ENCODE assay signal across 30 cellular contexts in genomic region chr1:77830946-77831345, GRCh38. TPM values are rescaled to one million over a fixed set of nuclear protein-coding genes. Genes with fewer than 3 reads are reported as not detected.
A peak's percentile ranks its signal among the peaks of the same experiment; 100 is the strongest.
DNase-seq lines count a peak whose midpoint lies in the region; ATAC-seq, FAIRE-seq and TF ChIP-seq lines count a peak whose summit lies in the region.
"Had no signal": no experiment of that assay in that cellular context is flagged by ENCODE, and none has a peak within 500 bp of the region (broad histone marks: within the 10 kb centered on the region; RNA-seq: fewer than 3 reads in every experiment).

No MANE protein-coding gene starts in this region.

- peak overlapping the region; percentile 45 for H3K4me2 ChIP-seq in DOHH2 (ENCODE audit: low read length)
- peak overlapping the region; percentile 45 for H3K4me2 ChIP-seq in endothelial cell of umbilical vein (ENCODE audit: insufficient read depth, low read length)
- H3K4me2 ChIP-seq: BLaER1 treated with 17β-estradiol and CSF1 and Interleukin-3, amounts not matched to agents 10 nM and 100 nM had no signal

- FAIRE-seq in endothelial cell of umbilical vein (lab: Jason Lieb, UNC) = no peak
- FAIRE-seq: H1, HTR-8/SVneo, keratinocyte had no signal

- H3K9me3 ChIP-seq in DOHH2 (ENCODE audit: control insufficient read depth, insufficient read depth, low read length) (no peaks in the 10 kb centered on the region), endothelial cell of umbilical vein (replicated peaks; ENCODE audit: control insufficient read depth, insufficient read depth, low read length) (no peaks in the 10 kb centered on the region), psoas muscle (no peaks in the 10 kb centered on the region)
- H3K9me3 ChIP-seq: BLaER1 treated with 17β-estradiol and CSF1 and Interleukin-3, amounts not matched to agents 10 nM and 100 nM; Caco-2; Peyer's patch; prostate gland; SJSA1; suprapubic skin had no signal

- H3K4me1 ChIP-seq in DOHH2 (ENCODE audit: control insufficient read depth, low read length) (peaks cover 69% of the 10 kb centered on the region), endothelial cell of umbilical vein (ENCODE audit: control insufficient read depth, extremely low read depth, insufficient read depth, low read length) (peaks cover 45% of the 10 kb centered on the region), psoas muscle (peaks cover 63% of the 10 kb centered on the region)
- H3K4me1 ChIP-seq: Caco-2, prostate gland had no signal

- intact Hi-C loops in endothelial cell of umbilical vein (cut with micrococcal nuclease) (no loop called here), psoas muscle (cut with DNase I) (no loop called here)

- no peaks in the 10 kb centered on the region for H3K9me1 ChIP-seq in endothelial cell of umbilical vein (replicated peaks; ENCODE audit: control insufficient read depth, extremely low read depth, insufficient read depth, low read length)

- TF ChIP-seq POLR2A in endothelial cell of umbilical vein (IDR thresholded peaks at IDR 0.05; ENCODE audit: low read depth, low read length) = no peak

- H4K20me1 ChIP-seq in DOHH2 (ENCODE audit: control insufficient read depth, insufficient read depth, low read depth, low read length) (no peaks in the 10 kb centered on the region), endothelial cell of umbilical vein (replicated peaks; ENCODE audit: control insufficient read depth, extremely low read depth, insufficient read depth, low read length) (no peaks in the 10 kb centered on the region)
- H4K20me1 ChIP-seq: BLaER1 treated with 17β-estradiol and CSF1 and Interleukin-3, amounts not matched to agents 10 nM and 100 nM had no signal

- H3K36me3 ChIP-seq in DOHH2 (ENCODE audit: control insufficient read depth, low read length) (peaks cover 4% of the 10 kb centered on the region), endothelial cell of umbilical vein (ENCODE audit: control insufficient read depth in 2 of 2, extremely low read depth in 1 of 2, insufficient read depth in 2 of 2, low read length in 2 of 2) (no peaks in the 10 kb centered on the region), psoas muscle (ENCODE audit: insufficient read depth in 1 of 2, low read depth in 1 of 2) (peaks cover 0 to 3% of the 10 kb centered on the region in 2 donors)
- H3K36me3 ChIP-seq: Peyer's patch, prostate gland, suprapubic skin had no signal

- peak overlapping the region; percentile 70 for H3K27ac ChIP-seq in DOHH2 (ENCODE audit: low read depth, low read length)
- H3K27ac ChIP-seq in endothelial cell of umbilical vein (ENCODE audit: insufficient read depth, low read depth, low read length) = peak overlapping the region; percentile 49
- peak overlapping the region; percentile 98 for H3K27ac ChIP-seq in psoas muscle
- H3K27ac ChIP-seq: BLaER1 treated with 17β-estradiol and CSF1 and Interleukin-3, amounts not matched to agents 10 nM and 100 nM had no signal

- H3K4me3 ChIP-seq in DOHH2 (ENCODE audit: low read length) (no peak overlapping the region), endothelial cell of umbilical vein (replicated peaks in 1 of 3; ENCODE audit: insufficient read depth in 1 of 3, low read depth in 1 of 3, low read length in 3 of 3) (no peak overlapping the region), psoas muscle (peak overlapping the region; percentile 33)
- H3K4me3 ChIP-seq: BLaER1 treated with 17β-estradiol and CSF1 and Interleukin-3, amounts not matched to agents 10 nM and 100 nM; lung; Peyer's patch; prostate gland; SJSA1; smooth muscle cell; suprapubic skin had no signal

- no peak overlapping the region for H2AFZ ChIP-seq in endothelial cell of umbilical vein (ENCODE audit: low read depth, low read length)

- WGBS in psoas muscle, 3 donors = 51 to 72% (median 57%) methylated on average over 3 of the region's 3 CpGs

- no peaks in the 10 kb centered on the region for H3K27me3 ChIP-seq in DOHH2 (ENCODE audit: control insufficient read depth, low read length)
- H3K27me3 ChIP-seq in endothelial cell of umbilical vein (ENCODE audit: control insufficient read depth in 2 of 2, insufficient read depth in 2 of 2, low read length in 2 of 2) = no peaks in the 10 kb centered on the region
- no peaks in the 10 kb centered on the region for H3K27me3 ChIP-seq in psoas muscle (ENCODE audit: insufficient read depth in 3 of 3, low read length in 2 of 3)
- H3K27me3 ChIP-seq: BLaER1 treated with 17β-estradiol and CSF1 and Interleukin-3, amounts not matched to agents 10 nM and 100 nM; Peyer's patch; SJSA1; suprapubic skin had no signal

- CTCF ChIA-PET in endothelial cell of umbilical vein (lab: Charles Lee) = interaction anchor here (0.6 to 1.2 kb wide), 2 partner anchors 11 to 20 kb away, joined by 3 read pairs; no protein-coding TSS in a partner anchor

- dilution Hi-C loops in endothelial cell of umbilical vein (cut with MboI; ENCODE audit: extremely low pct_ligation_motif_present, low sequenced_read_pairs) = no loop called here

- ATAC-seq in psoas muscle = no peak
- no peak for ATAC-seq in GM18873 (IDR thresholded peaks at IDR 0.05; ENCODE audit: low FRiP score, unreplicated experiment)
- no peak for ATAC-seq in HG02571 (IDR thresholded peaks at IDR 0.05; ENCODE audit: unreplicated experiment)
- no peak for ATAC-seq in omental fat pad (ENCODE audit: low FRiP score)
- ATAC-seq: activated CD4-positive, alpha-beta T cell treated with anti-CD3 and anti-CD28 coated beads for 36 hours; stimulated activated effector memory CD8-positive, alpha-beta T cell treated with anti-CD3 and anti-CD28 coated beads, Interleukin-12 subunit alpha, Interleukin-12 subunit beta, amount 100 ng/mL, for 72 hours had no signal

- H3K9ac ChIP-seq in endothelial cell of umbilical vein (replicated peaks; ENCODE audit: extremely low read depth, insufficient read depth, low read length) = no peak overlapping the region
- H3K9ac ChIP-seq: BLaER1 treated with 17β-estradiol and CSF1 and Interleukin-3, amounts not matched to agents 10 nM and 100 nM had no signal

- DNase-seq in LHCN-M2 (ENCODE audit: low read depth) = peak; percentile 8
- DNase-seq in endothelial cell of umbilical vein (ENCODE audit: low read depth, low spot score) = peak; percentile 24
- DNase-seq in psoas muscle = no peak
- no peak for DNase-seq in omental fat pad (ENCODE audit: low spot score)
- DNase-seq in NK-92 (lab: John Stamatoyannopoulos, UW; ENCODE audit: unreplicated experiment) = no peak
- DNase-seq: activated CD4-positive, alpha-beta T cell treated with anti-CD3 and anti-CD28 coated beads for 36 hours; activated T-cell treated with anti-CD3 and anti-CD28 coated beads, Interleukin-2, amount 50 U/mL, for 24 hours; amygdala; Caco-2; caudate nucleus; DMS79 treated with DMSO at 0.1 percent for 48 hours; KG1; MV-4-11; NCI-H187; NCI-H2171 treated with DMSO at 0.1 percent for 48 hours; NCI-H524 treated with DMSO at 0.1 percent for 48 hours; Peyer's patch had no signal

- H3F3A ChIP-seq in DOHH2 (ENCODE audit: control insufficient read depth, insufficient read depth) = no peaks in the 10 kb centered on the region

- POLR2A ChIA-PET in endothelial cell of umbilical vein (lab: Charles Lee) = no interaction called here

- no TSS peak for BruUV-seq in endothelial cell of umbilical vein (replicated peaks; lab: Mats Ljungman, UMichigan)

- no peaks in the 10 kb centered on the region for H3K9me2 ChIP-seq in DOHH2 (replicated peaks; ENCODE audit: control insufficient read depth, low read length)

- no peak for TF ChIP-seq CTCF in DOHH2 (IDR thresholded peaks at IDR 0.05; ENCODE audit: low read depth, low read length, poor library complexity, severe bottlenecking)
- no peak for TF ChIP-seq CTCF in endothelial cell of umbilical vein (IDR thresholded peaks at IDR 0.05; ENCODE audit: extremely low read depth in 1 of 2, insufficient read depth in 1 of 2, low read depth in 1 of 2, low read length in 2 of 2)
- TF ChIP-seq CTCF in psoas muscle (IDR thresholded peaks at IDR 0.05) = no peak
- no peak for TF ChIP-seq CTCF in omental fat pad (IDR thresholded peaks at IDR 0.05)

- H3K79me2 ChIP-seq in DOHH2 (ENCODE audit: control insufficient read depth, low read length) (no peaks in the 10 kb centered on the region), endothelial cell of umbilical vein (ENCODE audit: control insufficient read depth, insufficient read depth, low read length) (peaks cover 2% of the 10 kb centered on the region)

TF ChIP-seq in endothelial cell of umbilical vein, 7 proteins besides CTCF, POLR2A, EP300 and RAD21:
- no peak for TF ChIP-seq MAX (IDR thresholded peaks at IDR 0.05; ENCODE audit: insufficient read depth, insufficient read length)

RNA-seq across cellular contexts. Expression of gene MIGA1, which starts 51.5 kb away (rescaled TPM):
- total RNA-seq in LHCN-M2 (2014; rRNA removed) (11.9 and 14.7 TPM in 2 replicates), endothelial cell of umbilical vein (13.7 and 14.6 TPM in 2 replicates), psoas muscle (10 to 100 TPM; 11.2 to 17.0 (median 14.0) TPM), omental fat pad (10 to 100 TPM; 11.9 to 19.7 (median 14.7) TPM)
- 3.0 TPM for polyA plus RNA-seq in LHCN-M2 (2012)
- polyA plus RNA-seq in endothelial cell of umbilical vein (2.0 and 2.8 TPM in 2 replicates), psoas muscle (10 to 100 TPM in 1 of 3 donors, 1 to 10 TPM in 2; 5.0 to 19.3 (median 5.4) TPM)
- 2.4 and 2.5 TPM in 2 replicates for polyA plus RNA-seq in endothelial cell of umbilical vein (2011; cell fraction: cytosol; rRNA removed)
- polyA plus RNA-seq in endothelial cell of umbilical vein (2011; cell fraction: nucleus; rRNA removed) = 6.7 and 7.4 TPM in 2 replicates
- polyA plus RNA-seq in endothelial cell of umbilical vein (2012) = 8.2 and 9.0 TPM in 2 replicates
- polyA minus RNA-seq in endothelial cell of umbilical vein = 15.7 and 16.2 TPM in 2 replicates
- polyA minus RNA-seq in endothelial cell of umbilical vein (2011; cell fraction: cytosol; rRNA and poly(A)+ RNA removed) = 2.4 TPM
- 16.5 and 19.7 TPM in 2 replicates for polyA minus RNA-seq in endothelial cell of umbilical vein (2011; cell fraction: nucleus; rRNA and poly(A)+ RNA removed)

RNA-seq across cellular contexts. Expression of gene NEXN, which starts 57.5 kb away (rescaled TPM):
- 17.1 and 29.7 TPM in 2 replicates for total RNA-seq in LHCN-M2 (2014; rRNA removed)
- polyA plus RNA-seq in LHCN-M2 (2012) = 60.8 TPM
- 11.7 and 14.2 TPM in 2 replicates for total RNA-seq in endothelial cell of umbilical vein
- polyA plus RNA-seq in endothelial cell of umbilical vein = 0.89 and 1.0 TPM in 2 replicates
- 3.3 and 4.1 TPM in 2 replicates for polyA plus RNA-seq in endothelial cell of umbilical vein (2011; cell fraction: cytosol; rRNA removed)
- 11.8 and 17.8 TPM in 2 replicates for polyA plus RNA-seq in endothelial cell of umbilical vein (2011; cell fraction: nucleus; rRNA removed)
- 29.7 and 32.6 TPM in 2 replicates for polyA plus RNA-seq in endothelial cell of umbilical vein (2012)
- polyA minus RNA-seq in endothelial cell of umbilical vein = 1.7 and 3.0 TPM in 2 replicates
- polyA minus RNA-seq in endothelial cell of umbilical vein (2011; cell fraction: cytosol; rRNA and poly(A)+ RNA removed) = not detected
- 8.8 and 12.7 TPM in 2 replicates for polyA minus RNA-seq in endothelial cell of umbilical vein (2011; cell fraction: nucleus; rRNA and poly(A)+ RNA removed)
- total RNA-seq in psoas muscle = 100 to 1,000 TPM; 161 to 541 (median 362) TPM
- polyA plus RNA-seq in psoas muscle = 100 to 1,000 TPM in 2 of 3 donors, 10 to 100 TPM in 1; 31.6 to 497 (median 321) TPM
- 10 to 100 TPM; 14.7 to 30.9 (median 19.0) TPM for total RNA-seq in omental fat pad

Comparison
In these comparisons a context has a peak if more than half of its experiments do, and no peak if none do; other contexts are left out.
1. DNase-seq: peak in LHCN-M2 (single experiment) and endothelial cell of umbilical vein (single experiment); none in psoas muscle (0 of 2), omental fat pad (single experiment) and NK-92 (single experiment).
2. Peak in every context shown above with its lines, with median percentiles within 50 percentile points of each other: H3K27ac ChIP-seq.